In genomic region chr5:149636861-149637246, GRCh38 we compare ENCODE assay signal across 8 cellular contexts. TPM values are rescaled to one million over a fixed set of nuclear protein-coding genes. Genes with fewer than 3 reads are reported as not detected.
DNase-seq lines count a peak whose midpoint lies in the region; ATAC-seq, FAIRE-seq and TF ChIP-seq lines count a peak whose summit lies in the region.

No MANE protein-coding gene starts in this region.

- H3K4me1 ChIP-seq in Caco-2 = peaks cover 10% of the 10 kb centered on the region; the same call in 1 of the 2 replicates
- H3K4me1 ChIP-seq in upper lobe of right lung = peaks cover 7% of the 10 kb centered on the region

- H3K4me3 ChIP-seq in Caco-2 (ENCODE audit: low read depth, low read length) = no peak overlapping the region
- H3K4me3 ChIP-seq in upper lobe of right lung = no peak overlapping the region

- peak; percentile 90 to 95 for TF ChIP-seq CTCF in Caco-2 (IDR thresholded peaks at IDR 0.05; ENCODE audit: insufficient read depth in 1 of 2, low read depth in 1 of 2, low read length in 1 of 2, severe bottlenecking in 1 of 2, unreplicated experiment in 1 of 2)
- peak; percentile 88 for TF ChIP-seq CTCF in GM20000 (IDR thresholded peaks at IDR 0.05; ENCODE audit: extremely low read depth, missing control alignments)
- TF ChIP-seq CTCF in upper lobe of right lung (IDR thresholded peaks at IDR 0.05) = peak; percentile 80

- H3K27me3 ChIP-seq in Caco-2 (replicated peaks; ENCODE audit: control insufficient read depth, insufficient read depth, low read length) (no peaks in the 10 kb centered on the region), upper lobe of right lung (no peaks in the 10 kb centered on the region)

- no peaks in the 10 kb centered on the region for H3K4me1 Mint-ChIP-seq in Caco-2 (ENCODE audit: low read depth, unreplicated experiment)

- DNase-seq in Caco-2 (peak; percentile 89 to 91), GM20000 (ENCODE audit: low spot score) (peak; percentile 60), NCI-H1105 treated with DMSO at 0.1 percent for 48 hours (lab: John Stamatoyannopoulos, UW) (peak; percentile 30), T1000 (lab: John Stamatoyannopoulos, UW) (peak; percentile 29), medulla oblongata (ENCODE audit: extremely low spot score) (peak; percentile 67), upper lobe of right lung (no peak)
- DNase-seq in stimulated activated CD4-positive, alpha-beta T cell treated with anti-CD3 and anti-CD28 coated beads, Interleukin-4, amount 100 ng/mL, for 24 hours = no peak

- no peaks in the 10 kb centered on the region for H3K36me3 ChIP-seq in Caco-2 (ENCODE audit: control insufficient read depth, insufficient read depth, low read length)
- H3K36me3 ChIP-seq in upper lobe of right lung = no peaks in the 10 kb centered on the region

- H3K27me3 Mint-ChIP-seq in Caco-2 (ENCODE audit: insufficient read depth, unreplicated experiment) = no peaks in the 10 kb centered on the region

- no peaks in the 10 kb centered on the region for H3K9me3 Mint-ChIP-seq in Caco-2 (ENCODE audit: unreplicated experiment)

- no peak overlapping the region for H3K27ac Mint-ChIP-seq in Caco-2 (ENCODE audit: unreplicated experiment)

- H3K9me3 ChIP-seq in Caco-2 = no peaks in the 10 kb centered on the region
- no peaks in the 10 kb centered on the region for H3K9me3 ChIP-seq in upper lobe of right lung

- ATAC-seq in upper lobe of right lung = peak; percentile 83

- CTCF ChIA-PET in Caco-2 (lab: Charles Lee) = interaction anchor here (0.7 to 1.8 kb wide), 6 partner anchors 20 to 198 kb away, joined by 3 to 8 read pairs (median 6); partner anchors contain the start of gene PPARGC1B

- H3K4me3 Mint-ChIP-seq in Caco-2 (ENCODE audit: unreplicated experiment) = no peak overlapping the region

- POLR2A ChIA-PET in Caco-2 (lab: Charles Lee) = no interaction called here

- H3K27ac ChIP-seq in upper lobe of right lung = no peak overlapping the region

- FAIRE-seq in endometrium (lab: Jason Lieb, UNC) = peak; percentile 45

- intact Hi-C loops in Caco-2 (cut with micrococcal nuclease; ENCODE audit: unreplicated experiment) (loop anchor here (1.0 to 10.0 kb wide), 4 partner anchors 28 to 354 kb away; partner anchors contain the start of gene SLC26A2), upper lobe of right lung (cut with DNase I) (loop anchor here (10.0 kb wide), 1 partner anchor 328 kb away; the partner anchor contains the start of gene SLC26A2)

- BruUV-seq in Caco-2 (replicated peaks; lab: Mats Ljungman, UMichigan) = no TSS peak

- no peaks in the 10 kb centered on the region for H3K36me3 Mint-ChIP-seq in Caco-2 (ENCODE audit: insufficient read depth, unreplicated experiment)

RNA-seq across cellular contexts. Expression of gene ARHGEF37, which starts 55.6 kb away (rescaled TPM):
- total RNA-seq in Caco-2 (2022) (0.70 and 0.86 TPM in 2 replicates), upper lobe of right lung (13.3 TPM)

Comparison
In these comparisons a context has a peak if more than half of its experiments do, and no peak if none do; other contexts are left out.
1. DNase-seq: peak in Caco-2 (2 of 2), GM20000 (single experiment), NCI-H1105 treated with DMSO at 0.1 percent for 48 hours (single experiment), T1000 (single experiment) and medulla oblongata (single experiment); none in upper lobe of right lung (single experiment) and stimulated activated CD4-positive, alpha-beta T cell treated with anti-CD3 and anti-CD28 coated beads, Interleukin-4, amount 100 ng/mL, for 24 hours (single experiment).
2. Peak in every context shown above with its lines, with median percentiles within 50 percentile points of each other: CTCF ChIP-seq.